ENCODE assay signal across 23 cellular contexts in genomic region chr4:57308301-57308700, GRCh38.
"Had no signal": no experiment of that assay in that cellular context is flagged by ENCODE, and none has a peak within 500 bp of the region (broad histone marks: within the 10 kb centered on the region; RNA-seq: fewer than 3 reads in every experiment).

No MANE protein-coding gene starts in this region.

- H3K4me1 ChIP-seq: colonic mucosa, esophagus squamous epithelium, foreskin keratinocyte, gastrocnemius medialis, gastroesophageal sphincter, heart left ventricle, heart right ventricle had no signal

- DNase-seq: colonic mucosa; cortex of kidney; dermis blood vessel endothelial cell; dorsolateral prefrontal cortex; effector CD4-positive, alpha-beta T cell; effector CD8-positive, alpha-beta T cell; effector memory CD4-positive, alpha-beta T cell; effector memory CD8-positive, alpha-beta T cell; endodermal cell; erythroblast; esophagus squamous epithelium; foreskin fibroblast; foreskin keratinocyte; foreskin melanocyte; gastrocnemius medialis; glutamatergic neuron; head of caudate nucleus; heart left ventricle; heart right ventricle had no signal

- H3K9me3 ChIP-seq: colonic mucosa, esophagus squamous epithelium, gastrocnemius medialis, gastroesophageal sphincter, heart left ventricle, heart right ventricle had no signal

- ATAC-seq: effector memory CD8-positive, alpha-beta T cell; esophagus mucosa; foreskin keratinocyte; gastrocnemius medialis; gastroesophageal sphincter; heart left ventricle; heart right ventricle had no signal

- H3K36me3 ChIP-seq: colonic mucosa, esophagus squamous epithelium, gastrocnemius medialis, gastroesophageal sphincter, heart left ventricle, heart right ventricle had no signal

- H3K27me3 ChIP-seq: colonic mucosa, dorsolateral prefrontal cortex, esophagus squamous epithelium, gastrocnemius medialis, gastroesophageal sphincter, heart left ventricle had no signal

- H3K4me3 ChIP-seq: colonic mucosa, coronary artery, dorsolateral prefrontal cortex, esophagus squamous epithelium, gastrocnemius medialis, gastroesophageal sphincter, heart left ventricle, heart right ventricle had no signal

- H3K27ac ChIP-seq: colonic mucosa, coronary artery, dorsolateral prefrontal cortex, epithelial cell of prostate, esophagus squamous epithelium, foreskin keratinocyte, gastrocnemius medialis, gastroesophageal sphincter, heart left ventricle, heart right ventricle had no signal
